ENCODE assay signal across 8 cellular contexts in genomic region chr10:91797874-91798735, GRCh38. TPM values are rescaled to one million over a fixed set of nuclear protein-coding genes. Genes with fewer than 3 reads are reported as not detected.
DNase-seq lines count a peak whose midpoint lies in the region; ATAC-seq, FAIRE-seq and TF ChIP-seq lines count a peak whose summit lies in the region.

TSS of gene TNKS2 (plus strand) at chr10:91798426. CDS start at chr10:91798691, 265 bp downstream.

- no peak for FAIRE-seq in D721Med (lab: Jason Lieb, UNC)

- H3K36me3 Mint-ChIP-seq in endothelial cell (ENCODE audit: low read depth, unreplicated experiment), result peaks cover 10% of the 10 kb centered on the region
- H3K36me3 Mint-ChIP-seq in mesothelial cell of epicardium, result peaks cover 9% of the 10 kb centered on the region

- peaks cover 32% of the 10 kb centered on the region for H4K20me1 ChIP-seq in OCI-LY3 (ENCODE audit: insufficient read depth, low read length)

- DNase-seq in D721Med (ENCODE audit: insufficient read length, low spot score) (peak; percentile 77), endothelial cell (ENCODE audit: low spot score) (peak; percentile 99), mesothelial cell of epicardium (ENCODE audit: low spot score in 2 of 2, unreplicated experiment in 2 of 2) (peak; percentile 95 to 98)
- peak; percentile 98 for DNase-seq in activated CD8-positive, alpha-beta memory T cell treated with anti-CD3 and anti-CD28 coated beads, Interleukin-2, amount 50 U/mL, for 48 hours
- peak; percentile 77 to 89 for DNase-seq in stimulated activated CD8-positive, alpha-beta memory T cell treated with anti-CD3 and anti-CD28 coated beads, Interleukin-15, amount 100 ng/mL, for 4 hours (ENCODE audit: low read depth in 2 of 2)

- H3K9ac ChIP-seq in HUES64 (ENCODE audit: low read depth, low read length) (peak within 1 kb of the TSS; percentile 98), OCI-LY3 (ENCODE audit: low read length) (peak within 1 kb of the TSS; percentile 97)

- H3K4me1 Mint-ChIP-seq in endothelial cell (ENCODE audit: unreplicated experiment), result peaks cover 35% of the 10 kb centered on the region
- peaks cover 40% of the 10 kb centered on the region for H3K4me1 Mint-ChIP-seq in mesothelial cell of epicardium

- H3K27ac Mint-ChIP-seq in endothelial cell (ENCODE audit: unreplicated experiment) (peak within 1 kb of the TSS; percentile 99), mesothelial cell of epicardium (peak within 1 kb of the TSS; percentile 99)

- H3K4me1 ChIP-seq in HUES64 (ENCODE audit: insufficient read depth, low read length) (peaks cover 33% of the 10 kb centered on the region), OCI-LY3 (ENCODE audit: low read length) (peaks cover 24% of the 10 kb centered on the region)

- H3K4me2 ChIP-seq in OCI-LY3 (ENCODE audit: low read length), result peak within 1 kb of the TSS; percentile 99

- no peaks in the 10 kb centered on the region for H3K9me3 ChIP-seq in HUES64 (ENCODE audit: insufficient read depth, low read depth, low read length)
- no peaks in the 10 kb centered on the region for H3K9me3 ChIP-seq in OCI-LY3 (ENCODE audit: insufficient read depth, low read length)

- H3K9me3 Mint-ChIP-seq in endothelial cell (ENCODE audit: unreplicated experiment) (no peaks in the 10 kb centered on the region), mesothelial cell of epicardium (no peaks in the 10 kb centered on the region)

- H3K27me3 ChIP-seq in HUES64 (ENCODE audit: insufficient read depth, low read length) (no peaks in the 10 kb centered on the region), OCI-LY3 (ENCODE audit: low read depth, low read length) (no peaks in the 10 kb centered on the region)

- TF ChIP-seq CTCF in D721Med (IDR thresholded peaks at IDR 0.05; ENCODE audit: insufficient read depth, missing control alignments), result no peak
- no peak for TF ChIP-seq CTCF in OCI-LY3 (IDR thresholded peaks at IDR 0.05; ENCODE audit: low read depth, low read length)
- no peak for TF ChIP-seq CTCF in endothelial cell (IDR thresholded peaks at IDR 0.05; ENCODE audit: unreplicated experiment)
- no peak for TF ChIP-seq CTCF in mesothelial cell of epicardium (IDR thresholded peaks at IDR 0.05; ENCODE audit: unreplicated experiment)

- H3K27me3 Mint-ChIP-seq in endothelial cell (ENCODE audit: unreplicated experiment) (peaks cover 6% of the 10 kb centered on the region), mesothelial cell of epicardium (ENCODE audit: low read depth) (no peaks in the 10 kb centered on the region)

- peak; percentile 69 for ATAC-seq in GM21447 (IDR thresholded peaks at IDR 0.05; ENCODE audit: unreplicated experiment)

- peaks cover 12% of the 10 kb centered on the region for H3K36me3 ChIP-seq in HUES64 (ENCODE audit: insufficient read depth, low read length)
- peaks cover 16% of the 10 kb centered on the region for H3K36me3 ChIP-seq in OCI-LY3 (replicated peaks; ENCODE audit: low read depth, low read length)

- H3K27ac ChIP-seq in HUES64 (ENCODE audit: low read depth, low read length) (peak within 1 kb of the TSS; percentile 95), OCI-LY3 (ENCODE audit: low read length) (peak within 1 kb of the TSS; percentile 90)

- peak within 1 kb of the TSS; percentile 30; the same call in 1 of the 2 replicates for H2AFZ ChIP-seq in OCI-LY3 (ENCODE audit: low read depth, low read length)

- under 1% methylated on average over 76 of the region's 77 CpGs for WGBS in HUES64

- H3K4me3 ChIP-seq in HUES64 (ENCODE audit: low read length) (peak within 1 kb of the TSS; percentile 92), OCI-LY3 (ENCODE audit: low read length) (peak within 1 kb of the TSS; percentile 98)

- peaks cover 58% of the 10 kb centered on the region for H3K79me2 ChIP-seq in OCI-LY3 (ENCODE audit: low read length)

- peak within 1 kb of the TSS; percentile 100 for H3K4me3 Mint-ChIP-seq in endothelial cell (ENCODE audit: unreplicated experiment)
- H3K4me3 Mint-ChIP-seq in mesothelial cell of epicardium, result peak within 1 kb of the TSS; percentile 95

RNA-seq across cellular contexts. Expression of gene TNKS2, which starts in this region (rescaled TPM):
- polyA plus RNA-seq in HUES64 (2013, experiment 1 of 2), result 42.3 TPM
- polyA plus RNA-seq in HUES64 (2013, experiment 2 of 2), result 41.4 TPM
- total RNA-seq in endothelial cell (ENCODE audit: unreplicated experiment) (52.5 TPM), mesothelial cell of epicardium (53.7 to 54.2 TPM (median 53.8 TPM) in 3 replicates)

Comparison
In these comparisons a context has a peak if more than half of its experiments do, and no peak if none do; other contexts are left out.
1. Peak in every context shown above with its lines: DNase-seq, ATAC-seq, H3K4me3 ChIP-seq and H3K27ac ChIP-seq.